1 cellular context compared by ENCODE assay signal in genomic region chr12:30010071-30011052, GRCh38.
TF ChIP-seq lines count a peak whose summit lies in the region.

No MANE protein-coding gene starts in this region.

TF ChIP-seq in liver, 16 proteins besides CTCF, POLR2A, EP300 and RAD21 (continued from another document):
- TF ChIP-seq YY1 (IDR thresholded peaks at IDR 0.05), result no peak
